13 cellular contexts compared by ENCODE assay signal in genomic region chr7:132080467-132080866, GRCh38.
DNase-seq lines count a peak whose midpoint lies in the region; ATAC-seq, FAIRE-seq and TF ChIP-seq lines count a peak whose summit lies in the region.
"Had no signal": no experiment of that assay in that cellular context is flagged by ENCODE, and none has a peak within 500 bp of the region (broad histone marks: within the 10 kb centered on the region; RNA-seq: fewer than 3 reads in every experiment).

No MANE protein-coding gene starts in this region.

- no peaks in the 10 kb centered on the region for H4K20me1 ChIP-seq in astrocyte (ENCODE audit: insufficient read depth, low read length)

- no peaks in the 10 kb centered on the region for H3K9me3 ChIP-seq in astrocyte (ENCODE audit: insufficient read depth, low read depth, low read length)
- no peaks in the 10 kb centered on the region for H3K9me3 ChIP-seq in esophagus squamous epithelium
- H3K9me3 ChIP-seq in mesodermal cell (ENCODE audit: control insufficient read depth, low read length) = no peaks in the 10 kb centered on the region
- H3K9me3 ChIP-seq in subcutaneous abdominal adipose tissue (ENCODE audit: control insufficient read depth in 5 of 5, low read length in 5 of 5) = no peaks in the 10 kb centered on the region

- H3K36me3 ChIP-seq in astrocyte (ENCODE audit: insufficient read depth, low read length) (no peaks in the 10 kb centered on the region), esophagus squamous epithelium (no peaks in the 10 kb centered on the region), mesodermal cell (ENCODE audit: control insufficient read depth, insufficient read depth, low read length) (no peaks in the 10 kb centered on the region), subcutaneous abdominal adipose tissue (ENCODE audit: control insufficient read depth in 5 of 5, insufficient read depth in 5 of 5, low read length in 5 of 5) (no peaks in the 10 kb centered on the region)

- no peak for TF ChIP-seq CTCF in astrocyte (IDR thresholded peaks at IDR 0.05; ENCODE audit: insufficient read depth, low read depth, low read length)
- TF ChIP-seq CTCF in esophagus squamous epithelium (IDR thresholded peaks at IDR 0.05) = no peak

- H3K4me1 ChIP-seq in astrocyte (ENCODE audit: insufficient read depth, low read length) (no peaks in the 10 kb centered on the region), esophagus squamous epithelium (peaks cover 0 to 36% (median 12%) of the 10 kb centered on the region in 3 donors), mesodermal cell (ENCODE audit: control insufficient read depth, insufficient read depth, low read length, poor library complexity, severe bottlenecking) (peaks cover 12% of the 10 kb centered on the region), subcutaneous abdominal adipose tissue (ENCODE audit: control insufficient read depth in 5 of 5, insufficient read depth in 5 of 5, low read length in 5 of 5) (peaks cover 9 to 62% (median 43%) of the 10 kb centered on the region in 5 donors)

- no peak overlapping the region for H3K4me2 ChIP-seq in astrocyte (ENCODE audit: low read length)
- H3K4me2 ChIP-seq: PC-9 had no signal

- no peak overlapping the region for H2AFZ ChIP-seq in astrocyte (ENCODE audit: low read depth, low read length)
- H2AFZ ChIP-seq: PC-9 had no signal

- H3K9ac ChIP-seq in astrocyte (ENCODE audit: low read length) (no peak overlapping the region), subcutaneous abdominal adipose tissue (ENCODE audit: low read length in 5 of 5) (no peak overlapping the region)

- intact Hi-C loops in esophagus squamous epithelium (cut with DNase I) = no loop called here

- DNase-seq in astrocyte (ENCODE audit: low read depth) (no peak), esophagus squamous epithelium (lab: John Stamatoyannopoulos, UW) (no peak), ACHN (no peak), NCI-H2107 (lab: John Stamatoyannopoulos, UW) (no peak), GOT3 (lab: John Stamatoyannopoulos, UW) (no peak)
- no peak for DNase-seq in naive thymus-derived CD8-positive, alpha-beta T cell
- DNase-seq: CD4-positive, alpha-beta memory T cell; NCI-H2029; NCI-H510A; NCI-H774; PC-9 had no signal

- no peaks in the 10 kb centered on the region for H3K4me1 Mint-ChIP-seq in astrocyte (ENCODE audit: low read depth, unreplicated experiment)
- no peaks in the 10 kb centered on the region for H3K4me1 Mint-ChIP-seq in naive thymus-derived CD8-positive, alpha-beta T cell
- H3K4me1 Mint-ChIP-seq: CD4-positive, alpha-beta memory T cell had no signal

- H3K4me3 ChIP-seq in astrocyte (ENCODE audit: insufficient read depth, low read depth, low read length) (no peak overlapping the region), esophagus squamous epithelium (no peak overlapping the region), mesodermal cell (ENCODE audit: extremely low read depth, insufficient read depth, low read length, poor library complexity, severe bottlenecking) (no peak overlapping the region), subcutaneous abdominal adipose tissue (ENCODE audit: low read depth in 1 of 5, low read length in 5 of 5) (no peak overlapping the region)
- H3K4me3 ChIP-seq: PC-9 had no signal

- ATAC-seq in naive thymus-derived CD8-positive, alpha-beta T cell = no peak

- H3K27ac ChIP-seq in astrocyte (ENCODE audit: low read depth, low read length) (no peak overlapping the region), esophagus squamous epithelium (peak overlapping the region; percentile 14 to 81 (median 54)), mesodermal cell (ENCODE audit: low read depth, low read length, severe bottlenecking) (peak overlapping the region; percentile 29), subcutaneous abdominal adipose tissue (ENCODE audit: low read depth, low read length) (peak overlapping the region; percentile 61)
- H3K27ac ChIP-seq: PC-9 had no signal

- H3K36me3 Mint-ChIP-seq in astrocyte (ENCODE audit: low read depth, unreplicated experiment) = no peaks in the 10 kb centered on the region
- H3K36me3 Mint-ChIP-seq in naive thymus-derived CD8-positive, alpha-beta T cell = no peaks in the 10 kb centered on the region
- H3K36me3 Mint-ChIP-seq: CD4-positive, alpha-beta memory T cell had no signal

- H3K27me3 ChIP-seq in astrocyte (ENCODE audit: insufficient read depth, low read length) (peaks cover 3% of the 10 kb centered on the region), esophagus squamous epithelium (peaks cover 0 to 39% (median 0%) of the 10 kb centered on the region in 4 donors), subcutaneous abdominal adipose tissue (ENCODE audit: control insufficient read depth in 5 of 5, insufficient read depth in 4 of 5, low read length in 5 of 5) (no peaks in the 10 kb centered on the region)

- 57 to 69% methylated on average over 1 of the region's 1 CpG for WGBS in esophagus squamous epithelium, 2 donors
- 90 to 100% methylated on average over 1 of the region's 1 CpG for WGBS in mesodermal cell (ENCODE audit: insufficient coverage in 2 of 2), 2 experiments

- peaks cover 3% of the 10 kb centered on the region for H3K9me3 Mint-ChIP-seq in astrocyte (ENCODE audit: unreplicated experiment)
- no peaks in the 10 kb centered on the region for H3K9me3 Mint-ChIP-seq in naive thymus-derived CD8-positive, alpha-beta T cell

- no peak overlapping the region for H3K27ac Mint-ChIP-seq in astrocyte (ENCODE audit: unreplicated experiment)
- H3K27ac Mint-ChIP-seq in naive thymus-derived CD8-positive, alpha-beta T cell = no peak overlapping the region

- no peak overlapping the region for H3K4me3 Mint-ChIP-seq in astrocyte (ENCODE audit: unreplicated experiment)
- no peak overlapping the region for H3K4me3 Mint-ChIP-seq in naive thymus-derived CD8-positive, alpha-beta T cell
- H3K4me3 Mint-ChIP-seq: CD4-positive, alpha-beta memory T cell had no signal

- H3K79me2 ChIP-seq in astrocyte (ENCODE audit: insufficient read depth, low read length) = no peaks in the 10 kb centered on the region

- TF ChIP-seq POLR2A in esophagus squamous epithelium (IDR thresholded peaks at IDR 0.05) = no peak

- in situ Hi-C loops in ACHN (cut with HindIII; ENCODE audit: low pct_ligation_motif_present, low pct_unique_long_range_greater_than_20kb, low sequenced_read_pairs) = no loop called here

- FAIRE-seq in astrocyte (lab: Jason Lieb, UNC) = peak; percentile 20

- H3K27me3 Mint-ChIP-seq in astrocyte (ENCODE audit: low read depth, unreplicated experiment) = peaks cover 41% of the 10 kb centered on the region
- H3K27me3 Mint-ChIP-seq in naive thymus-derived CD8-positive, alpha-beta T cell = peaks cover 18 to 68% (median 41%) of the 10 kb centered on the region in 5 donors

- POLR2A ChIA-PET in naive thymus-derived CD8-positive, alpha-beta T cell (lab: Charles Lee) = no interaction called here
